In the genomic region with DNA sequence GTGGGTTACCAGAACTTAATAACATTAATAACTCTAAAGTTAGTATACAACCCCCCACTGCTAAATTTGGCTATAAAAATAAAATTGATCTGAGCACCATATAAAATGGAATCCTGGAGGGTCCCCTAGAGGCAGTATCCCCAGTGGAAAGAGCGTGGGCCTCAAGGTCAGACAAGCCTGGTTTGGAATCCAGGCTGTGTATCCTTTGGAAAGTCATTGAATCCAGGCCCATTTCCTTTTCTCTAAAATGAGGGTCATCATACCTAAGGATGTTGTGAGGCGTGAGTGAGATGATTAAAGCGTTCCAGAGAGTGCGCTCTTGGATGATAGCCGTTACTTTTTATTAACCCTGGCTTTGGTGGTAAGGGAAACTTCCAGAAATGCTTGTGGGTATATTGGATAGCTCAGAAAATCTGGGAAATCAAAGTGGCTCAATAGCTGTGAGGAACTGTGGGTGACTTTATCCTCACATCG, we compare ENCODE assay signal across 8 cellular contexts. TPM values are rescaled to one million over a fixed set of nuclear protein-coding genes. Genes with fewer than 3 reads are reported as not detected.
DNase-seq lines count a peak whose midpoint lies in the region; ATAC-seq and TF ChIP-seq lines count a peak whose summit lies in the region.

No MANE protein-coding gene starts in this region.

- H3K4me3 Mint-ChIP-seq in activated T-cell treated with anti-CD3 and anti-CD28 coated beads, Interleukin-2, amount 50 U/mL, for 72 hours, result peak overlapping the region; percentile 93 to 97

- no peak overlapping the region for H3K4me3 ChIP-seq in lung
- peak overlapping the region in 3 of 4 donors; percentile 72 to 97 (median 90) for H3K4me3 ChIP-seq in transverse colon

- H3K36me3 ChIP-seq in lung (ENCODE audit: control insufficient read depth in 2 of 2, insufficient read depth in 2 of 2, low read length in 2 of 2) (no peaks in the 10 kb centered on the region), transverse colon (peaks cover 0 to 12% (median 0%) of the 10 kb centered on the region in 4 donors)

- in situ Hi-C loops in transverse colon (cut with MboI; ENCODE audit: low pct_ligation_motif_present in 1 of 4, low pct_unique_long_range_greater_than_20kb in 1 of 4, low sequenced_read_pairs in 3 of 4), result no loop called here

- no peak for TF ChIP-seq POLR2A in transverse colon (IDR thresholded peaks at IDR 0.05)

- H3K4me1 ChIP-seq in lung (ENCODE audit: control insufficient read depth in 2 of 2, insufficient read depth in 2 of 2, low read length in 2 of 2), result peaks cover 12% of the 10 kb centered on the region in 2 donors
- H3K4me1 ChIP-seq in transverse colon, result peaks cover 16 to 39% (median 37%) of the 10 kb centered on the region in 4 donors

- WGBS in lung, 2 donors, result 56 to 69% methylated on average over 6 of the region's 6 CpGs
- WGBS in transverse colon (ENCODE audit: low coverage in 1 of 2), 2 donors, result 53% methylated on average over 6 of the region's 6 CpGs; no CpG with 5 or more reads in 1 of the 2 donors

- H3K27ac ChIP-seq in lung (ENCODE audit: low read depth in 1 of 2, low read length in 1 of 2) (peak overlapping the region; percentile 55 to 94), transverse colon (peak overlapping the region; percentile 94 to 100 (median 98))

- no peak for TF ChIP-seq CTCF in lung (IDR thresholded peaks at IDR 0.05; ENCODE audit: control extremely low read depth, extremely low read depth)
- no peak for TF ChIP-seq CTCF in transverse colon (IDR thresholded peaks at IDR 0.05)

- no peaks in the 10 kb centered on the region for H3K27me3 ChIP-seq in lung (ENCODE audit: control insufficient read depth, insufficient read depth)
- no peaks in the 10 kb centered on the region for H3K27me3 ChIP-seq in transverse colon

- no peaks in the 10 kb centered on the region for H3K27me3 Mint-ChIP-seq in activated T-cell treated with anti-CD3 and anti-CD28 coated beads, Interleukin-2, amount 50 U/mL, for 72 hours (ENCODE audit: low read depth)

- peaks cover 4 to 13% of the 10 kb centered on the region in 2 donors for H3K36me3 Mint-ChIP-seq in activated T-cell treated with anti-CD3 and anti-CD28 coated beads, Interleukin-2, amount 50 U/mL, for 72 hours (ENCODE audit: insufficient read depth in 2 of 2)

- H3K9me3 ChIP-seq in lung (ENCODE audit: control insufficient read depth in 2 of 2, insufficient read depth in 1 of 2, low read length in 1 of 2) (no peaks in the 10 kb centered on the region), transverse colon (peaks cover 0 to 2% of the 10 kb centered on the region in 2 donors)

- TF ChIP-seq EP300 in transverse colon (IDR thresholded peaks at IDR 0.05; ENCODE audit: low read depth), result no peak

- H3K4me1 Mint-ChIP-seq in activated T-cell treated with anti-CD3 and anti-CD28 coated beads, Interleukin-2, amount 50 U/mL, for 72 hours (ENCODE audit: low read depth), result peaks cover 40% of the 10 kb centered on the region

- no peak for DNase-seq in activated T-cell treated with anti-CD3 and anti-CD28 coated beads, Interleukin-2, amount 50 U/mL, for 72 hours
- no peak for DNase-seq in activated T-cell treated with anti-CD3 and anti-CD28 coated beads for 4 hours
- DNase-seq in astrocyte of the hippocampus (ENCODE audit: low read depth, low spot score), result peak; percentile 52
- no peak for DNase-seq in lung (ENCODE audit: low spot score)
- DNase-seq in transverse colon, result no peak
- DNase-seq in NCI-H526 (lab: John Stamatoyannopoulos, UW), result no peak
- no peak for DNase-seq in cerebellar cortex (ENCODE audit: low spot score)
- no peak for DNase-seq in DMS79 treated with DMSO at 0.1 percent for 48 hours (lab: John Stamatoyannopoulos, UW)

- ATAC-seq in activated T-cell treated with anti-CD3 and anti-CD28 coated beads, Interleukin-2, amount 50 U/mL, for 72 hours (replicated peaks in 1 of 2), result no peak
- no peak for ATAC-seq in lung (ENCODE audit: insufficient read depth, low FRiP score)

- H3K9me3 Mint-ChIP-seq in activated T-cell treated with anti-CD3 and anti-CD28 coated beads, Interleukin-2, amount 50 U/mL, for 72 hours, result peaks cover 0 to 1% of the 10 kb centered on the region in 2 donors

- no peak overlapping the region for H3K27ac Mint-ChIP-seq in activated T-cell treated with anti-CD3 and anti-CD28 coated beads, Interleukin-2, amount 50 U/mL, for 72 hours

- intact Hi-C loops in transverse colon (cut with DNase I; ENCODE audit: low total_unique reads), result no loop called here

RNA-seq across cellular contexts. Expression of gene ZNF436, which starts 0.7 kb away (rescaled TPM):
- total RNA-seq in activated T-cell treated with anti-CD3 and anti-CD28 coated beads, Interleukin-2, amount 50 U/mL, for 72 hours, result 1 to 10 TPM; 8.7 to 8.8 TPM
- 10 to 100 TPM in 1 of 2 donors, 1 to 10 TPM in 1; 8.9 to 30.9 TPM for total RNA-seq in lung
- 1 to 10 TPM; 2.1 to 4.2 TPM for polyA plus RNA-seq in lung
- total RNA-seq in transverse colon, result 100 to 1,000 TPM in 1 of 4 donors, 10 to 100 TPM in 3; 12.5 to 125 (median 12.9) TPM

RNA-seq across cellular contexts. Expression of gene HNRNPR, which starts 26.2 kb away (rescaled TPM):
- total RNA-seq in activated T-cell treated with anti-CD3 and anti-CD28 coated beads, Interleukin-2, amount 50 U/mL, for 72 hours, result 100 to 1,000 TPM; 127 TPM
- total RNA-seq in lung (100 to 1,000 TPM; 112 to 147 TPM), transverse colon (100 to 1,000 TPM in 1 of 4 donors, 10 to 100 TPM in 3; 13.5 to 120 (median 60.8) TPM)
- 10 to 100 TPM; 54.2 to 77.8 TPM for polyA plus RNA-seq in lung

RNA-seq across cellular contexts. Expression of gene TCEA3, which starts 54.2 kb away (rescaled TPM):
- 1 to 10 TPM; 4.7 to 6.1 TPM for total RNA-seq in activated T-cell treated with anti-CD3 and anti-CD28 coated beads, Interleukin-2, amount 50 U/mL, for 72 hours
- total RNA-seq in lung (10 to 100 TPM; 26.5 to 33.3 TPM), transverse colon (100 to 1,000 TPM; 137 to 761 (median 198) TPM)
- polyA plus RNA-seq in lung, result 10 to 100 TPM; 10.3 to 37.5 TPM

Comparison
In these comparisons a context has a peak if more than half of its experiments do, and no peak if none do; other contexts are left out.
1. RNA of gene TCEA3, which starts 54.2 kb away (total RNA-seq): 137 to 761 TPM in transverse colon; 26.5 to 33.3 TPM in lung and 4.7 to 6.1 TPM in activated T-cell treated with anti-CD3 and anti-CD28 coated beads, Interleukin-2, amount 50 U/mL, for 72 hours; every median in the first group is over 4 times any median in the second.